8 cellular contexts compared by ENCODE assay signal in the genomic region with DNA sequence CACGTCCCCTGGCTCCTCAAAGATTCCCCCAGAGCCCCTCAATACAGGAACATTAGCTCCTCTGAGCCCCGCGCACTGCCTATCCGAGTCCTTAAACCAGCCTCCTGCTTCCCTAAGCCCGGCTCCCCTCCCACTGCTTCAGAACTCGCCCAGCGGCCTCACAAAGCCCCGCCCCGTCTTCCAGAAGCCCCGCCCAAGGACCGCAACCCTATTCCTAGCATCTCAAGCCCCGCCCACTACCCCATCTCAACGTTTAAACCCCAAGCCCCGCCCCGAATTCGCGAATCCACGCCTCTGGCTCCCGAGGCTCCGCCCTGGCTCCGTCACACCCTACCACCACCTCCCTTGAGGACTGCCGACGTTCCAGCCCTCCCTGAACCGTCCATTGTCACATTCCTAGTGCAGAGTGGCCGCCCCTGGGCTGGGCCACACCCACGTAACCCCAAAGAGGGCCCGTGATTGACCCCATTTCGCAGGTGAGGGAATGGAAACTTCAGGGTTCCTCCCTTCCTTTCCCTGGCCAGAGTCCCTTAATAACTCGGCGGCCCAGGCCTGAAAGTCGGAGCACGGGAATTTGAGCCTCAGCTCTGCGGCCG. TPM values are rescaled to one million over a fixed set of nuclear protein-coding genes. Genes with fewer than 3 reads are reported as not detected.
DNase-seq lines count a peak whose midpoint lies in the region; ATAC-seq and TF ChIP-seq lines count a peak whose summit lies in the region.

No MANE protein-coding gene starts in this region.

- no peaks in the 10 kb centered on the region for H3K9me3 ChIP-seq in HUES48 (ENCODE audit: control insufficient read depth, insufficient read depth, low read length)
- no peaks in the 10 kb centered on the region for H3K9me3 ChIP-seq in NT2/D1 (ENCODE audit: insufficient read depth, low read length)

- H3K27me3 Mint-ChIP-seq in endothelial cell (ENCODE audit: unreplicated experiment), result peaks cover 14% of the 10 kb centered on the region
- no peaks in the 10 kb centered on the region for H3K27me3 Mint-ChIP-seq in mesothelial cell of epicardium (ENCODE audit: low read depth)

- peaks cover 16% of the 10 kb centered on the region for H3K4me1 ChIP-seq in HUES48 (ENCODE audit: control insufficient read depth, insufficient read depth, low read length)
- no peaks in the 10 kb centered on the region for H3K4me1 ChIP-seq in NT2/D1 (ENCODE audit: insufficient read depth, insufficient read length)

- DNase-seq in COLO829 (ENCODE audit: low spot score) (peak; percentile 99), NT2/D1 (ENCODE audit: low read depth, low spot score) (peak; percentile 97), endothelial cell (ENCODE audit: low spot score) (peak; percentile 99), mesothelial cell of epicardium (ENCODE audit: low spot score in 2 of 2, unreplicated experiment in 2 of 2) (peak; percentile 98 to 99)
- DNase-seq in activated CD8-positive, alpha-beta memory T cell treated with anti-CD3 and anti-CD28 coated beads, Interleukin-2, amount 50 U/mL, for 48 hours, result peak; percentile 98
- peak; percentile 86 to 94 for DNase-seq in stimulated activated CD8-positive, alpha-beta memory T cell treated with anti-CD3 and anti-CD28 coated beads, Interleukin-15, amount 100 ng/mL, for 48 hours (ENCODE audit: low read depth in 2 of 2)

- no peaks in the 10 kb centered on the region for H3K9me3 Mint-ChIP-seq in endothelial cell (ENCODE audit: unreplicated experiment)
- no peaks in the 10 kb centered on the region for H3K9me3 Mint-ChIP-seq in mesothelial cell of epicardium

- ATAC-seq in GM21423 (IDR thresholded peaks at IDR 0.05; ENCODE audit: unreplicated experiment), result peak; percentile 44

- H3K9ac ChIP-seq in HUES48 (ENCODE audit: low read depth, low read length), result peak overlapping the region; percentile 58
- peak overlapping the region; percentile 83 for H3K9ac ChIP-seq in NT2/D1 (ENCODE audit: insufficient read length, low read depth)

- H3K4me3 ChIP-seq in HUES48 (ENCODE audit: low read depth, low read length), result peak overlapping the region; percentile 85
- H3K4me3 ChIP-seq in NT2/D1 (ENCODE audit: insufficient read length, low read depth), result peak overlapping the region; percentile 81

- H3K27me3 ChIP-seq in HUES48 (ENCODE audit: control insufficient read depth, insufficient read depth, low read length), result no peaks in the 10 kb centered on the region
- H3K27me3 ChIP-seq in NT2/D1 (ENCODE audit: insufficient read depth, insufficient read length), result no peaks in the 10 kb centered on the region

- H3K36me3 ChIP-seq in HUES48 (ENCODE audit: control insufficient read depth, insufficient read depth, low read length) (no peaks in the 10 kb centered on the region), NT2/D1 (ENCODE audit: insufficient read depth, insufficient read length, low read length) (peaks cover 15% of the 10 kb centered on the region)

- H3K4me1 Mint-ChIP-seq in endothelial cell (ENCODE audit: unreplicated experiment) (peaks cover 46% of the 10 kb centered on the region), mesothelial cell of epicardium (peaks cover 25% of the 10 kb centered on the region)

- H3K27ac ChIP-seq in HUES48 (ENCODE audit: low read depth, low read length), result peak overlapping the region; percentile 97

- H3K27ac Mint-ChIP-seq in endothelial cell (ENCODE audit: unreplicated experiment) (peak overlapping the region; percentile 95), mesothelial cell of epicardium (peak overlapping the region; percentile 98)

- H3K4me3 Mint-ChIP-seq in endothelial cell (ENCODE audit: unreplicated experiment), result peak overlapping the region; percentile 95
- peak overlapping the region; percentile 95 for H3K4me3 Mint-ChIP-seq in mesothelial cell of epicardium

- TF ChIP-seq CTCF in endothelial cell (IDR thresholded peaks at IDR 0.05; ENCODE audit: unreplicated experiment) (no peak), mesothelial cell of epicardium (IDR thresholded peaks at IDR 0.05; ENCODE audit: unreplicated experiment) (no peak)

- peaks cover 6% of the 10 kb centered on the region for H3K36me3 Mint-ChIP-seq in endothelial cell (ENCODE audit: low read depth, unreplicated experiment)
- H3K36me3 Mint-ChIP-seq in mesothelial cell of epicardium, result no peaks in the 10 kb centered on the region

RNA-seq across cellular contexts. Expression of a gene that starts 0.6 kb away (rescaled TPM):
- total RNA-seq in endothelial cell (ENCODE audit: unreplicated experiment) (380 TPM), mesothelial cell of epicardium (61.8 to 65.3 TPM (median 64.8 TPM) in 3 replicates)

Comparison
In these comparisons a context has a peak if more than half of its experiments do, and no peak if none do; other contexts are left out.
1. Peak in every context shown above with its lines: DNase-seq, ATAC-seq, H3K4me3 ChIP-seq and H3K27ac ChIP-seq.